ENCODE assay signal across 10 cellular contexts in genomic region chr1:11037740-11038182, GRCh38. TPM values are rescaled to one million over a fixed set of nuclear protein-coding genes. Genes with fewer than 3 reads are reported as not detected.
DNase-seq lines count a peak whose midpoint lies in the region; TF ChIP-seq lines count a peak whose summit lies in the region.
"Had no signal": no experiment of that assay in that cellular context is flagged by ENCODE, and none has a peak within 500 bp of the region (broad histone marks: within the 10 kb centered on the region; RNA-seq: fewer than 3 reads in every experiment).

No MANE protein-coding gene starts in this region.

- H3K9me3 ChIP-seq in ovary (no peaks in the 10 kb centered on the region), tibial artery (no peaks in the 10 kb centered on the region)
- H3K9me3 ChIP-seq: BLaER1 had no signal

- TF ChIP-seq CTCF in NB4 (IDR thresholded peaks at IDR 0.05; ENCODE audit: low read depth, low read length) (peak; percentile 88), ovary (IDR thresholded peaks at IDR 0.05) (peak; percentile 87 to 94 (median 89)), tibial artery (IDR thresholded peaks at IDR 0.05) (peak; percentile 97)

- intact Hi-C loops in ovary (cut with DNase I) (loop anchor here in 3 of 4 donors (2.0 kb wide), 3 partner anchors 605 to 609 kb away; no protein-coding TSS in a partner anchor), tibial artery (cut with DNase I; ENCODE audit: low total_unique reads) (no loop called here)

- H3K27ac ChIP-seq in ovary = no peak overlapping the region
- H3K27ac ChIP-seq in tibial artery = no peak overlapping the region
- H3K27ac ChIP-seq: BLaER1 had no signal

- H3K4me1 ChIP-seq in ovary (ENCODE audit: insufficient read depth) (no peaks in the 10 kb centered on the region), tibial artery (peaks cover 0 to 8% (median 6%) of the 10 kb centered on the region in 4 donors)
- H3K4me1 ChIP-seq: BLaER1 had no signal

- TF ChIP-seq EP300 in ovary (IDR thresholded peaks at IDR 0.05) = no peak

- no peaks in the 10 kb centered on the region for H3K36me3 ChIP-seq in ovary
- H3K36me3 ChIP-seq in tibial artery = no peaks in the 10 kb centered on the region
- H3K36me3 ChIP-seq: BLaER1 had no signal

- DNase-seq in SIG-M5 treated with dmso at 0.1 percent for 504 hours (lab: John Stamatoyannopoulos, UW; ENCODE audit: unreplicated experiment) = peak; percentile 84
- DNase-seq in SIG-M5 (lab: John Stamatoyannopoulos, UW) = no peak
- peak; percentile 88 for DNase-seq in NB4 (ENCODE audit: low read depth)
- peak; percentile 82 for DNase-seq in SK-MEL-5 (ENCODE audit: low read depth, low spot score)
- peak; percentile 64 to 86 (median 84) for DNase-seq in activated naive CD4-positive, alpha-beta T cell (lab: John Stamatoyannopoulos, UW)
- peak; percentile 81 for DNase-seq in germinal center (ENCODE audit: low spot score)
- DNase-seq in ovary = peak; percentile 81 to 91 (median 88)
- DNase-seq in tibial artery = peak; percentile 90 to 91

- WGBS in ovary, 3 donors = 0 to 1% (median 1%) methylated on average over 8 of the region's 8 CpGs

- no peaks in the 10 kb centered on the region for H3K27me3 ChIP-seq in ovary
- H3K27me3 ChIP-seq in tibial artery = no peaks in the 10 kb centered on the region
- H3K27me3 ChIP-seq: BLaER1 had no signal

- TF ChIP-seq POLR2A in NB4 (IDR thresholded peaks at IDR 0.05; ENCODE audit: extremely low read depth, insufficient read length) (no peak), ovary (IDR thresholded peaks at IDR 0.05) (no peak)

- in situ Hi-C loops in SK-MEL-5 (cut with HindIII; ENCODE audit: low pct_unique_long_range_greater_than_20kb, low sequenced_read_pairs) = no loop called here

- H3K4me3 ChIP-seq in NB4 (ENCODE audit: low read depth, low read length) (no peak overlapping the region), ovary (no peak overlapping the region), tibial artery (no peak overlapping the region)
- H3K4me3 ChIP-seq: BLaER1 had no signal

RNA-seq across cellular contexts. Expression of gene MASP2, which starts 9.3 kb away (rescaled TPM):
- total RNA-seq in SK-MEL-5 (2014; rRNA removed; shearing (Covaris generic)) = not detected in 2 replicates
- polyA plus RNA-seq in SK-MEL-5 (2015; cell fraction: cytosol; rRNA removed) = 0.06 TPM in 1 of 2 replicates, not detected in the other
- 0.58 TPM in 1 of 2 replicates, not detected in the other for polyA plus RNA-seq in SK-MEL-5 (2015; cell fraction: nucleus; rRNA removed)
- under 1 TPM in 1 of 7 donors, not detected in 6; 0.10 TPM for total RNA-seq in ovary
- polyA plus RNA-seq in ovary = under 1 TPM in 1 of 2 donors, not detected in 1; 0.08 TPM
- total RNA-seq: urinary bladder had no signal
- polyA plus RNA-seq: urinary bladder had no signal

RNA-seq across cellular contexts. Expression of gene SRM, which starts 22.1 kb away (rescaled TPM):
- 46.1 and 47.5 TPM in 2 replicates for total RNA-seq in SK-MEL-5 (2014; rRNA removed; shearing (Covaris generic))
- 248 and 272 TPM in 2 replicates for polyA plus RNA-seq in SK-MEL-5 (2015; cell fraction: cytosol; rRNA removed)
- 73.2 and 89.2 TPM in 2 replicates for polyA plus RNA-seq in SK-MEL-5 (2015; cell fraction: nucleus; rRNA removed)
- total RNA-seq in ovary = 100 to 1,000 TPM in 1 of 7 donors, 10 to 100 TPM in 6; 31.7 to 111 (median 72.5) TPM
- polyA plus RNA-seq in ovary = 10 to 100 TPM; 52.5 to 55.1 TPM

RNA-seq across cellular contexts. Expression of gene TARDBP, which starts 25.3 kb away (rescaled TPM):
- 27.5 and 41.2 TPM in 2 replicates for total RNA-seq in SK-MEL-5 (2014; rRNA removed; shearing (Covaris generic))
- polyA plus RNA-seq in SK-MEL-5 (2015; cell fraction: cytosol; rRNA removed) = 102 and 148 TPM in 2 replicates
- 297 and 353 TPM in 2 replicates for polyA plus RNA-seq in SK-MEL-5 (2015; cell fraction: nucleus; rRNA removed)
- total RNA-seq in ovary = 100 to 1,000 TPM; 106 to 169 (median 143) TPM
- 100 to 1,000 TPM; 113 to 175 TPM for polyA plus RNA-seq in ovary
